Comparison of ENCODE assay signal across 30 cellular contexts in the genomic region with DNA sequence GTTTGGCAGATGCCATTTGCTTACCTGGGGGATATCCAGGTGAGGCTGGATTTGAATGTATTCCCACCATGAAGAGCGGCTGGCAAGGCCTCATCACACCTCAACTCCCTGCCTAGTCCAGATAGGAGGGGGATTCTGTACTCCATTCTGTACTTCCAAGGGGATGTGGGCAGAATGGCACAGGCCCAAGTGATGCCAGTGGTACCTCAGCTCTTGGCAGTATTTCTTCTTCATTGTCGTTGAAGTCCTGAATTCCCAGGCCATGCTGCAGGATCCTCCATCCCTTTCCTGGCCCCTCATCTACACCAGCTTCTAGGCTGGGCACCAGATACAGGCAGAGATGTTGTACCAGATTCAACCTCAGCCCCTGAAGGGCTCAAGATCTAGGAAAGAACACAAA. TPM values are rescaled to one million over a fixed set of nuclear protein-coding genes. Genes with fewer than 3 reads are reported as not detected.
"Had no signal": no experiment of that assay in that cellular context is flagged by ENCODE, and none has a peak within 500 bp of the region (broad histone marks: within the 10 kb centered on the region; RNA-seq: fewer than 3 reads in every experiment).

No MANE protein-coding gene starts in this region.

- H3K9me3 ChIP-seq: heart right ventricle, lower lobe of right lung, mucosa of descending colon, prostate gland, right atrium auricular region, stomach, thyroid gland, vagina had no signal

- H3K4me2 ChIP-seq: smooth muscle cell had no signal

- ATAC-seq: esophagus mucosa; heart right ventricle; left colon; left ventricle myocardium superior; lower lobe of right lung; mucosa of descending colon; natural killer cell treated with Interleukin-12 subunit alpha and Interleukin-12 subunit beta and Interleukin-15 and Interleukin-18, amount 100 ng/mL, for 72 hours; sciatic nerve; stimulated activated effector memory CD8-positive, alpha-beta T cell treated with anti-CD3 and anti-CD28 coated beads, Interleukin-12 subunit alpha, Interleukin-12 subunit beta, amount 100 ng/mL, for 72 hours had no signal

- H3K27me3 ChIP-seq: right atrium auricular region, thyroid gland, vagina had no signal

- H3K27ac ChIP-seq: epithelial cell of prostate, heart right ventricle, lower lobe of right lung, prostate gland, right atrium auricular region, stomach, thyroid gland, vagina had no signal

- H3K4me3 ChIP-seq: heart right ventricle, lower lobe of right lung, mucosa of descending colon, prostate gland, right atrium auricular region, smooth muscle cell, stomach, thyroid gland, vagina had no signal

- H3K4me1 ChIP-seq: heart right ventricle, lower lobe of right lung, prostate gland, right atrium auricular region, thyroid gland, vagina had no signal

- DNase-seq: effector CD8-positive, alpha-beta T cell; endodermal cell; foreskin melanocyte; glutamatergic neuron; heart right ventricle; hippocampal formation; immature natural killer cell; kidney glomerular epithelial cell; left colon; left ventricle myocardium superior; lower lobe of right lung; mucosa of descending colon; naive B cell; stimulated activated CD4-positive, alpha-beta T cell treated with anti-CD3 and anti-CD28 coated beads, Interleukin-2, amount 100 ng/mL, for 24 hours; stimulated activated CD4-positive, alpha-beta T cell treated with anti-CD3 and anti-CD28 coated beads, Interleukin-4, amount 100 ng/mL, for 24 hours; stimulated activated naive CD4-positive, alpha-beta T cell treated with Interleukin-2 at 50 U/mL for 16 hours; stomach; thyroid gland had no signal

- H3K36me3 ChIP-seq: heart right ventricle, lower lobe of right lung, prostate gland, right atrium auricular region, stomach, thyroid gland, vagina had no signal

RNA-seq across cellular contexts. Expression of a gene that starts 47.9 kb away (rescaled TPM):
- total RNA-seq: left ventricle myocardium superior, neural crest cell, osteoblast, sciatic nerve, smooth muscle cell, temporal lobe, vagina had no signal
- polyA plus RNA-seq: heart right ventricle, immature natural killer cell had no signal
